In genomic region chr17:6413073-6413472, GRCh38 we compare ENCODE assay signal across 9 cellular contexts. TPM values are rescaled to one million over a fixed set of nuclear protein-coding genes. Genes with fewer than 3 reads are reported as not detected.
DNase-seq lines count a peak whose midpoint lies in the region; ATAC-seq and TF ChIP-seq lines count a peak whose summit lies in the region.
"Had no signal": no experiment of that assay in that cellular context is flagged by ENCODE, and none has a peak within 500 bp of the region (broad histone marks: within the 10 kb centered on the region; RNA-seq: fewer than 3 reads in every experiment).

No MANE protein-coding gene starts in this region.

- H3K4me1 ChIP-seq in GM23338 (ENCODE audit: insufficient read depth) = no peaks in the 10 kb centered on the region
- no peaks in the 10 kb centered on the region for H3K4me1 ChIP-seq in psoas muscle

- no peaks in the 10 kb centered on the region for H3K27me3 ChIP-seq in GM23338 (ENCODE audit: insufficient read depth)
- peaks cover 0 to 11% (median 0%) of the 10 kb centered on the region in 45 donors for H3K27me3 ChIP-seq in dorsolateral prefrontal cortex
- peaks cover 0 to 15% (median 0%) of the 10 kb centered on the region in 3 donors for H3K27me3 ChIP-seq in psoas muscle (ENCODE audit: insufficient read depth in 3 of 3, low read length in 2 of 3)

- intact Hi-C loops in dorsolateral prefrontal cortex (cut with DNase I) (loop anchor here in 1 of 2 donors (5.0 to 10.0 kb wide), 2 partner anchors 346 to 708 kb away; no protein-coding TSS in a partner anchor), psoas muscle (cut with DNase I) (no loop called here)

- no peak overlapping the region for H3K27ac Mint-ChIP-seq in GM23338

- H3K9me3 ChIP-seq in psoas muscle = no peaks in the 10 kb centered on the region

- H3K4me2 ChIP-seq in GM23338 = no peak overlapping the region

- DNase-seq in Ammon's horn (ENCODE audit: low spot score) (peak; percentile 54), GM23338 (ENCODE audit: low spot score) (peak; percentile 82), NCI-H748 treated with DMSO at 0.1 percent for 48 hours (lab: John Stamatoyannopoulos, UW) (peak; percentile 75), dorsolateral prefrontal cortex (no peak), psoas muscle (no peak), HK-2 (ENCODE audit: unreplicated experiment) (no peak)
- no peak for DNase-seq in activated T-cell treated with anti-CD3 and anti-CD28 coated beads, Interleukin-2, amount 50 U/mL, for 1 hour

- TF ChIP-seq CTCF in GM23338 (conservative IDR thresholded peaks at IDR 0.05; ENCODE audit: low read depth in 2 of 2) (peak; percentile 69 to 75), dorsolateral prefrontal cortex (IDR thresholded peaks at IDR 0.05 in 54 of 56, conservative IDR thresholded peaks at IDR 0.05 in 2 of 56; ENCODE audit: low read depth in 1 of 56, partially characterized antibody in 56 of 56) (peak in 54 of 56 donors; percentile 25 to 63 (median 50)), psoas muscle (IDR thresholded peaks at IDR 0.05) (peak; percentile 44)

- peaks cover 2% of the 10 kb centered on the region for H3K27me3 Mint-ChIP-seq in GM23338 (ENCODE audit: insufficient read depth, low read depth, poor library complexity)

- H2AFZ ChIP-seq in GM23338 = no peak overlapping the region

- no peaks in the 10 kb centered on the region for H4K20me1 ChIP-seq in GM23338 (replicated peaks; ENCODE audit: insufficient read depth)

- H3K79me2 ChIP-seq in GM23338 (replicated peaks; ENCODE audit: insufficient read depth) = no peaks in the 10 kb centered on the region

- no peaks in the 10 kb centered on the region for H3F3A ChIP-seq in GM23338 (replicated peaks; ENCODE audit: low read depth)

- no peaks in the 10 kb centered on the region for H3K4me1 Mint-ChIP-seq in GM23338

- peaks cover 3% of the 10 kb centered on the region; the same call in 1 of the 3 replicates for H3K9me3 Mint-ChIP-seq in GM23338

- ATAC-seq in GM23338 (peak; percentile 80), psoas muscle (peak in 2 of 4 donors; percentile 41 to 57), GM19023 (IDR thresholded peaks at IDR 0.05; ENCODE audit: unreplicated experiment) (no peak)

- no peaks in the 10 kb centered on the region for H3K36me3 ChIP-seq in GM23338 (ENCODE audit: insufficient read depth)
- H3K36me3 ChIP-seq in psoas muscle (ENCODE audit: insufficient read depth in 1 of 2, low read depth in 1 of 2) = no peaks in the 10 kb centered on the region

- H3K36me3 Mint-ChIP-seq in GM23338 (ENCODE audit: low read depth) = no peaks in the 10 kb centered on the region

- 96 to 100% (median 100%) methylated on average over 1 of the region's 1 CpG for WGBS in psoas muscle, 3 donors

- no peak overlapping the region for H3K4me3 ChIP-seq in GM23338
- H3K4me3 ChIP-seq in dorsolateral prefrontal cortex = no peak overlapping the region
- no peak overlapping the region for H3K4me3 ChIP-seq in psoas muscle

- H3K27ac ChIP-seq in GM23338 (ENCODE audit: low read depth) = no peak overlapping the region
- H3K27ac ChIP-seq in dorsolateral prefrontal cortex = no peak overlapping the region
- no peak overlapping the region for H3K27ac ChIP-seq in psoas muscle
- H3K27ac ChIP-seq: epithelial cell of prostate had no signal

- H3K9me2 ChIP-seq in GM23338 (ENCODE audit: insufficient read depth) = no peaks in the 10 kb centered on the region

- H3K4me3 Mint-ChIP-seq in GM23338 = no peak overlapping the region

TF ChIP-seq in GM23338, 12 proteins besides CTCF, POLR2A, EP300 and RAD21 (continues in another document):
- TF ChIP-seq CREB1 (CRISPR knock-in tag; IDR thresholded peaks at IDR 0.05; ENCODE audit: low read depth) (no peak), NANOG (IDR thresholded peaks at IDR 0.05; ENCODE audit: borderline replicate concordance) (no peak), ZNF331 (CRISPR knock-in tag; IDR thresholded peaks at IDR 0.05; ENCODE audit: low read depth) (no peak), JUNB (IDR thresholded peaks at IDR 0.05; ENCODE audit: unreplicated experiment) (no peak), EZH2 (IDR thresholded peaks at IDR 0.05; ENCODE audit: low read depth, unreplicated experiment) (no peak)
- TF ChIP-seq, protein P1, sequence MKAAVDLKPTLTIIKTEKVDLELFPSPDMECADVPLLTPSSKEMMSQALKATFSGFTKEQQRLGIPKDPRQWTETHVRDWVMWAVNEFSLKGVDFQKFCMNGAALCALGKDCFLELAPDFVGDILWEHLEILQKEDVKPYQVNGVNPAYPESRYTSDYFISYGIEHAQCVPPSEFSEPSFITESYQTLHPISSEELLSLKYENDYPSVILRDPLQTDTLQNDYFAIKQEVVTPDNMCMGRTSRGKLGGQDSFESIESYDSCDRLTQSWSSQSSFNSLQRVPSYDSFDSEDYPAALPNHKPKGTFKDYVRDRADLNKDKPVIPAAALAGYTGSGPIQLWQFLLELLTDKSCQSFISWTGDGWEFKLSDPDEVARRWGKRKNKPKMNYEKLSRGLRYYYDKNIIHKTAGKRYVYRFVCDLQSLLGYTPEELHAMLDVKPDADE (IDR thresholded peaks at IDR 0.05) = no peak
- TF ChIP-seq, protein P2, sequence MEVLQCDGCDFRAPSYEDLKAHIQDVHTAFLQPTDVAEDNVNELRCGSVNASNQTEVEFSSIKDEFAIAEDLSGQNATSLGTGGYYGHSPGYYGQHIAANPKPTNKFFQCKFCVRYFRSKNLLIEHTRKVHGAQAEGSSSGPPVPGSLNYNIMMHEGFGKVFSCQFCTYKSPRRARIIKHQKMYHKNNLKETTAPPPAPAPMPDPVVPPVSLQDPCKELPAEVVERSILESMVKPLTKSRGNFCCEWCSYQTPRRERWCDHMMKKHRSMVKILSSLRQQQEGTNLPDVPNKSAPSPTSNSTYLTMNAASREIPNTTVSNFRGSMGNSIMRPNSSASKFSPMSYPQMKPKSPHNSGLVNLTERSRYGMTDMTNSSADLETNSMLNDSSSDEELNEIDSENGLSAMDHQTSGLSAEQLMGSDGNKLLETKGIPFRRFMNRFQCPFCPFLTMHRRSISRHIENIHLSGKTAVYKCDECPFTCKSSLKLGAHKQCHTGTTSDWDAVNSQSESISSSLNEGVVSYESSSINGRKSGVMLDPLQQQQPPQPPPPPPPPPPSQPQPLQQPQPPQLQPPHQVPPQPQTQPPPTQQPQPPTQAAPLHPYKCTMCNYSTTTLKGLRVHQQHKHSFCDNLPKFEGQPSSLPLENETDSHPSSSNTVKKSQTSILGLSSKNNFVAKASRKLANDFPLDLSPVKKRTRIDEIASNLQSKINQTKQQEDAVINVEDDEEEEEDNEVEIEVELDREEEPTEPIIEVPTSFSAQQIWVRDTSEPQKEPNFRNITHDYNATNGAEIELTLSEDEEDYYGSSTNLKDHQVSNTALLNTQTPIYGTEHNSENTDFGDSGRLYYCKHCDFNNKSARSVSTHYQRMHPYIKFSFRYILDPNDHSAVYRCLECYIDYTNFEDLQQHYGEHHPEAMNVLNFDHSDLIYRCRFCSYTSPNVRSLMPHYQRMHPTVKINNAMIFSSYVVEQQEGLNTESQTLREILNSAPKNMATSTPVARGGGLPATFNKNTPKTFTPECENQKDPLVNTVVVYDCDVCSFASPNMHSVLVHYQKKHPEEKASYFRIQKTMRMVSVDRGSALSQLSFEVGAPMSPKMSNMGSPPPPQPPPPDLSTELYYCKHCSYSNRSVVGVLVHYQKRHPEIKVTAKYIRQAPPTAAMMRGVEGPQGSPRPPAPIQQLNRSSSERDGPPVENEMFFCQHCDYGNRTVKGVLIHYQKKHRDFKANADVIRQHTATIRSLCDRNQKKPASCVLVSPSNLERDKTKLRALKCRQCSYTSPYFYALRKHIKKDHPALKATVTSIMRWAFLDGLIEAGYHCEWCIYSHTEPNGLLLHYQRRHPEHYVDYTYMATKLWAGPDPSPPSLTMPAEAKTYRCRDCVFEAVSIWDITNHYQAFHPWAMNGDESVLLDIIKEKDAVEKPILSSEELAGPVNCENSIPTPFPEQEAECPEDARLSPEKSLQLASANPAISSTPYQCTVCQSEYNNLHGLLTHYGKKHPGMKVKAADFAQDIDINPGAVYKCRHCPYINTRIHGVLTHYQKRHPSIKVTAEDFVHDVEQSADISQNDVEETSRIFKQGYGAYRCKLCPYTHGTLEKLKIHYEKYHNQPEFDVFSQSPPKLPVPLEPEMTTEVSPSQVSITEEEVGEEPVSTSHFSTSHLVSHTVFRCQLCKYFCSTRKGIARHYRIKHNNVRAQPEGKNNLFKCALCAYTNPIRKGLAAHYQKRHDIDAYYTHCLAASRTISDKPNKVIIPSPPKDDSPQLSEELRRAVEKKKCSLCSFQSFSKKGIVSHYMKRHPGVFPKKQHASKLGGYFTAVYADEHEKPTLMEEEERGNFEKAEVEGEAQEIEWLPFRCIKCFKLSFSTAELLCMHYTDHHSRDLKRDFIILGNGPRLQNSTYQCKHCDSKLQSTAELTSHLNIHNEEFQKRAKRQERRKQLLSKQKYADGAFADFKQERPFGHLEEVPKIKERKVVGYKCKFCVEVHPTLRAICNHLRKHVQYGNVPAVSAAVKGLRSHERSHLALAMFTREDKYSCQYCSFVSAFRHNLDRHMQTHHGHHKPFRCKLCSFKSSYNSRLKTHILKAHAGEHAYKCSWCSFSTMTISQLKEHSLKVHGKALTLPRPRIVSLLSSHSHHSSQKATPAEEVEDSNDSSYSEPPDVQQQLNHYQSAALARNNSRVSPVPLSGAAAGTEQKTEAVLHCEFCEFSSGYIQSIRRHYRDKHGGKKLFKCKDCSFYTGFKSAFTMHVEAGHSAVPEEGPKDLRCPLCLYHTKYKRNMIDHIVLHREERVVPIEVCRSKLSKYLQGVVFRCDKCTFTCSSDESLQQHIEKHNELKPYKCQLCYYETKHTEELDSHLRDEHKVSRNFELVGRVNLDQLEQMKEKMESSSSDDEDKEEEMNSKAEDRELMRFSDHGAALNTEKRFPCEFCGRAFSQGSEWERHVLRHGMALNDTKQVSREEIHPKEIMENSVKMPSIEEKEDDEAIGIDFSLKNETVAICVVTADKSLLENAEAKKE (CRISPR knock-in tag; IDR thresholded peaks at IDR 0.05) = no peak

RNA-seq across cellular contexts. Expression of gene AIPL1, which starts 21.8 kb away (rescaled TPM):
- total RNA-seq in GM23338 (2014; rRNA removed; shearing (Covaris generic)) = 0.17 and 0.43 TPM in 2 replicates
- polyA plus RNA-seq in GM23338 (2016; fragmentation: Nextera tagmentation; extraction: Ambion mirVana) (0.24 and 0.30 TPM in 2 replicates), psoas muscle (not detected)
- total RNA-seq in dorsolateral prefrontal cortex (1 to 10 TPM in 1 of 120 experiments, under 1 TPM in 12, not detected in 107; 0.15 to 1.1 (median 0.31) TPM), psoas muscle (not detected)

RNA-seq across cellular contexts. Expression of gene PIMREG, which starts 31.2 kb away (rescaled TPM):
- total RNA-seq in GM23338 (2014; rRNA removed; shearing (Covaris generic)) = 137 and 144 TPM in 2 replicates
- polyA plus RNA-seq in GM23338 (2016; fragmentation: Nextera tagmentation; extraction: Ambion mirVana) (81.7 and 87.8 TPM in 2 replicates), psoas muscle (under 1 TPM in 2 of 3 donors, not detected in 1; 0.18 to 0.21 TPM)
- total RNA-seq in dorsolateral prefrontal cortex (1 to 10 TPM in 3 of 120 experiments, under 1 TPM in 9, not detected in 108; 0.35 to 1.1 (median 0.56) TPM), psoas muscle (under 1 TPM in 1 of 4 donors, not detected in 3; 0.38 TPM)

Comparison
In these comparisons a context has a peak if more than half of its experiments do, and no peak if none do; other contexts are left out.
1. DNase-seq: peak in Ammon's horn (single experiment), GM23338 (single experiment) and NCI-H748 treated with DMSO at 0.1 percent for 48 hours (single experiment); none in dorsolateral prefrontal cortex (0 of 10), psoas muscle (0 of 2), HK-2 (single experiment) and activated T-cell treated with anti-CD3 and anti-CD28 coated beads, Interleukin-2, amount 50 U/mL, for 1 hour (single experiment).
2. RNA of gene PIMREG, which starts 31.2 kb away (total RNA-seq): 137 to 144 TPM in GM23338; 0.38 TPM in psoas muscle and 0.35 to 1.1 TPM in dorsolateral prefrontal cortex; every median in the first group is over 10 times any median in the second.
3. Peak in every context shown above with its lines, with median percentiles within 50 percentile points of each other: CTCF ChIP-seq.